In genomic region chr5:2739360-2740050, GRCh38 we compare ENCODE assay signal across 9 cellular contexts. TPM values are rescaled to one million over a fixed set of nuclear protein-coding genes. Genes with fewer than 3 reads are reported as not detected.
A peak's percentile ranks its signal among the peaks of the same experiment; 100 is the strongest.
DNase-seq lines count a peak whose midpoint lies in the region; ATAC-seq and TF ChIP-seq lines count a peak whose summit lies in the region.
"Had no signal": no experiment of that assay in that cellular context is flagged by ENCODE, and none has a peak within 500 bp of the region (broad histone marks: within the 10 kb centered on the region; RNA-seq: fewer than 3 reads in every experiment).

No MANE protein-coding gene starts in this region.

- intact Hi-C loops in esophagus squamous epithelium (cut with DNase I) = no loop called here
- intact Hi-C loops in vagina (cut with DNase I) = no loop called here
- intact Hi-C loops in activated naive CD4-positive, alpha-beta T cell treated with anti-CD3 and anti-CD28 coated beads for 36 hours (cut with micrococcal nuclease) = loop anchor here (5.0 kb wide), 1 partner anchor 858 kb away; the partner anchor contains the start of gene IRX1

- peaks cover 56% of the 10 kb centered on the region for H3K27me3 Mint-ChIP-seq in activated CD8-positive, alpha-beta memory T cell treated with anti-CD3 and anti-CD28 coated beads, Interleukin-2, amount 10 ng/mL, durations not matched to agents 7 days and 5 days
- H3K27me3 Mint-ChIP-seq in mesothelial cell of epicardium (ENCODE audit: low read depth) = peaks cover 81% of the 10 kb centered on the region
- peaks cover 59% of the 10 kb centered on the region for H3K27me3 Mint-ChIP-seq in activated naive CD4-positive, alpha-beta T cell treated with anti-CD3 and anti-CD28 coated beads for 36 hours (ENCODE audit: low read depth)

- no peak overlapping the region for H3K27ac ChIP-seq in esophagus squamous epithelium
- no peak overlapping the region for H3K27ac ChIP-seq in vagina

- H3K4me1 ChIP-seq in esophagus squamous epithelium = peaks cover 3 to 33% (median 7%) of the 10 kb centered on the region in 3 donors
- peaks cover 14% of the 10 kb centered on the region for H3K4me1 ChIP-seq in vagina

- no peak for ATAC-seq in activated CD8-positive, alpha-beta memory T cell treated with anti-CD3 and anti-CD28 coated beads, Interleukin-2, amount 10 ng/mL, durations not matched to agents 7 days and 5 days
- no peak for ATAC-seq in GM18907 (IDR thresholded peaks at IDR 0.05; ENCODE audit: unreplicated experiment)
- ATAC-seq: Panc1 had no signal

- H3K4me1 Mint-ChIP-seq in activated CD8-positive, alpha-beta memory T cell treated with anti-CD3 and anti-CD28 coated beads, Interleukin-2, amount 10 ng/mL, durations not matched to agents 7 days and 5 days = no peaks in the 10 kb centered on the region
- H3K4me1 Mint-ChIP-seq in mesothelial cell of epicardium = peaks cover 26% of the 10 kb centered on the region
- no peaks in the 10 kb centered on the region for H3K4me1 Mint-ChIP-seq in activated naive CD4-positive, alpha-beta T cell treated with anti-CD3 and anti-CD28 coated beads for 36 hours (ENCODE audit: low read depth)

- no peaks in the 10 kb centered on the region for H3K36me3 Mint-ChIP-seq in activated CD8-positive, alpha-beta memory T cell treated with anti-CD3 and anti-CD28 coated beads, Interleukin-2, amount 10 ng/mL, durations not matched to agents 7 days and 5 days
- peaks cover 3% of the 10 kb centered on the region for H3K36me3 Mint-ChIP-seq in mesothelial cell of epicardium
- H3K36me3 Mint-ChIP-seq in activated naive CD4-positive, alpha-beta T cell treated with anti-CD3 and anti-CD28 coated beads for 36 hours (ENCODE audit: low read depth) = no peaks in the 10 kb centered on the region

- TF ChIP-seq CTCF in esophagus squamous epithelium (IDR thresholded peaks at IDR 0.05) = no peak
- TF ChIP-seq CTCF in mesothelial cell of epicardium (IDR thresholded peaks at IDR 0.05; ENCODE audit: unreplicated experiment) = no peak
- TF ChIP-seq CTCF in vagina (IDR thresholded peaks at IDR 0.05) = no peak

- H3K4me3 Mint-ChIP-seq in activated CD8-positive, alpha-beta memory T cell treated with anti-CD3 and anti-CD28 coated beads, Interleukin-2, amount 10 ng/mL, durations not matched to agents 7 days and 5 days = no peak overlapping the region
- peak overlapping the region; percentile 63 for H3K4me3 Mint-ChIP-seq in mesothelial cell of epicardium
- H3K4me3 Mint-ChIP-seq in activated naive CD4-positive, alpha-beta T cell treated with anti-CD3 and anti-CD28 coated beads for 36 hours = no peak overlapping the region

- peaks cover 0 to 90% (median 8%) of the 10 kb centered on the region in 4 donors for H3K27me3 ChIP-seq in esophagus squamous epithelium
- peaks cover 9% of the 10 kb centered on the region for H3K27me3 ChIP-seq in vagina

- CTCF ChIA-PET in activated CD8-positive, alpha-beta memory T cell treated with anti-CD3 and anti-CD28 coated beads, Interleukin-2, amount 10 ng/mL, durations not matched to agents 7 days and 5 days (lab: Charles Lee) = no interaction called here
- CTCF ChIA-PET in activated naive CD4-positive, alpha-beta T cell treated with anti-CD3 and anti-CD28 coated beads for 36 hours (lab: Charles Lee) = no interaction called here

- no peak for TF ChIP-seq POLR2A in esophagus squamous epithelium (IDR thresholded peaks at IDR 0.05)
- no peak for TF ChIP-seq POLR2A in vagina (IDR thresholded peaks at IDR 0.05)

- 13% methylated on average over 22 of the region's 68 CpGs; no CpG with 5 or more reads in 1 of the 2 donors for WGBS in esophagus squamous epithelium, 2 donors

- no peak overlapping the region for H3K27ac Mint-ChIP-seq in activated CD8-positive, alpha-beta memory T cell treated with anti-CD3 and anti-CD28 coated beads, Interleukin-2, amount 10 ng/mL, durations not matched to agents 7 days and 5 days
- no peak overlapping the region for H3K27ac Mint-ChIP-seq in mesothelial cell of epicardium
- H3K27ac Mint-ChIP-seq in activated naive CD4-positive, alpha-beta T cell treated with anti-CD3 and anti-CD28 coated beads for 36 hours = no peak overlapping the region

- H3K9me3 ChIP-seq in esophagus squamous epithelium (no peaks in the 10 kb centered on the region), vagina (no peaks in the 10 kb centered on the region)

- peak overlapping the region; percentile 52 to 72 (median 64) for H3K4me3 ChIP-seq in esophagus squamous epithelium
- peak overlapping the region; percentile 40 to 48 for H3K4me3 ChIP-seq in vagina

- H3K36me3 ChIP-seq in esophagus squamous epithelium (no peaks in the 10 kb centered on the region), vagina (no peaks in the 10 kb centered on the region)

- H3K9me3 Mint-ChIP-seq in activated CD8-positive, alpha-beta memory T cell treated with anti-CD3 and anti-CD28 coated beads, Interleukin-2, amount 10 ng/mL, durations not matched to agents 7 days and 5 days (ENCODE audit: low read depth) = peaks cover 2% of the 10 kb centered on the region
- no peaks in the 10 kb centered on the region for H3K9me3 Mint-ChIP-seq in mesothelial cell of epicardium
- H3K9me3 Mint-ChIP-seq in activated naive CD4-positive, alpha-beta T cell treated with anti-CD3 and anti-CD28 coated beads for 36 hours = no peaks in the 10 kb centered on the region

- peak; percentile 8 for DNase-seq in activated CD8-positive, alpha-beta memory T cell treated with anti-CD3 and anti-CD28 coated beads, Interleukin-2, amount 10 ng/mL, durations not matched to agents 7 days and 5 days
- no peak for DNase-seq in activated CD8-positive, alpha-beta memory T cell treated with anti-CD3 and anti-CD28 coated beads for 24 hours
- DNase-seq in esophagus squamous epithelium (lab: John Stamatoyannopoulos, UW) (no peak), mesothelial cell of epicardium (ENCODE audit: low spot score in 2 of 2, unreplicated experiment in 2 of 2) (peak in 1 of 2 experiments; percentile 52), vagina (ENCODE audit: extremely low spot score in 2 of 2) (no peak), iPS-NIHi7 (ENCODE audit: extremely low spot score) (no peak)
- no peak for DNase-seq in activated naive CD4-positive, alpha-beta T cell treated with anti-CD3 and anti-CD28 coated beads for 36 hours

RNA-seq across cellular contexts. Expression of gene IRX2, which starts 12.0 kb away (rescaled TPM):
- total RNA-seq in activated CD8-positive, alpha-beta memory T cell treated with anti-CD3 and anti-CD28 coated beads, Interleukin-2, amount 10 ng/mL, durations not matched to agents 7 days and 5 days = not detected
- total RNA-seq in esophagus squamous epithelium (1 to 10 TPM; 5.0 to 7.6 (median 6.0) TPM), mesothelial cell of epicardium (30.3 to 32.6 TPM (median 30.7 TPM) in 3 replicates), vagina (3.7 TPM)
- total RNA-seq in activated naive CD4-positive, alpha-beta T cell treated with anti-CD3 and anti-CD28 coated beads for 36 hours = not detected
